ENCODE assay signal across 2 cellular contexts in the genomic region with DNA sequence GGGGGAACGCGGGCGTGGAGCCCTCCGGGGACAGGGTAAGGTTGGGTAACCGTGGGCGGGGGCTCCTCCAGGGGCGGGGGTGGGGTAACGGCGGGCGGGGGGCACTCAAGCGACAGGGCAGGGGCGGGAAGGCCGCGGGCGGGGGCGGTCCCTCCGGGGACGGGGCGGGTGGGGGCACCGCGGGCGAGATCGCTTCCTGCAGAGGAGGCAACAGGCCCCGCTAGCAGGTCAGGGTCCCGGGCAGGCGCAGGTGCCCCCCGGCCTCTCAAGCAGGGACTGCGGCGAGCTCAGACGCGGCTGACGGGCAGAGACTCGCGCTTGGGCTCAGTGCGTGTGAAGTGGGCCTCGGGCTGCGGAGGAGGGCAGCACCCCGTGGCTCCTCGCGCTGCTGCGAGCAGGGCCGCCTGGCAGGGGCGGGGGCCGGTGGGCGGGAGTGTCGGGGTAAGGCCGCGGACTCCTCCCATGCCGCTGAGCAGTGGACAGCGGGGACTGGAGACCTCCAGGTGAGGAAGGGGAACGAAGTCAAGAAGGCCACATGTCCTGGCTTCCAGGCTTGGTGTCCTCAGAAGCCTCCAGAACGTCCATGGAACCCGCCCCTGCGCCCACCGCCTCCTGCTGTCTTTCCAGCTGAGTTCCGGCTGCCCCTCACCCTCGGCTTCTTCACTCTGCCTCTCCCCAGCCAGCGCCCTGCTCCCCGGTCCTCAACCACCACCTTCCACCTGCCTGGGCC.
A peak's percentile ranks its signal among the peaks of the same experiment; 100 is the strongest.
TF ChIP-seq lines count a peak whose summit lies in the region.

No MANE protein-coding gene starts in this region.

TF ChIP-seq in IMR-90, 13 proteins besides CTCF, POLR2A, EP300 and RAD21:
- no peak for TF ChIP-seq CEBPB (IDR thresholded peaks at IDR 0.05; ENCODE audit: low read depth, low read length)
- no peak for TF ChIP-seq SMC3 (IDR thresholded peaks at IDR 0.05; ENCODE audit: low read depth, low read length)
- TF ChIP-seq NFE2L2 (IDR thresholded peaks at IDR 0.05; ENCODE audit: low read depth, low read length), result no peak
- no peak for TF ChIP-seq BHLHE40 (IDR thresholded peaks at IDR 0.05; ENCODE audit: low read depth, low read length)
- TF ChIP-seq, protein P1, sequence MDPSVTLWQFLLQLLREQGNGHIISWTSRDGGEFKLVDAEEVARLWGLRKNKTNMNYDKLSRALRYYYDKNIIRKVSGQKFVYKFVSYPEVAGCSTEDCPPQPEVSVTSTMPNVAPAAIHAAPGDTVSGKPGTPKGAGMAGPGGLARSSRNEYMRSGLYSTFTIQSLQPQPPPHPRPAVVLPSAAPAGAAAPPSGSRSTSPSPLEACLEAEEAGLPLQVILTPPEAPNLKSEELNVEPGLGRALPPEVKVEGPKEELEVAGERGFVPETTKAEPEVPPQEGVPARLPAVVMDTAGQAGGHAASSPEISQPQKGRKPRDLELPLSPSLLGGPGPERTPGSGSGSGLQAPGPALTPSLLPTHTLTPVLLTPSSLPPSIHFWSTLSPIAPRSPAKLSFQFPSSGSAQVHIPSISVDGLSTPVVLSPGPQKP (IDR thresholded peaks at IDR 0.05; ENCODE audit: borderline replicate concordance, low read depth, low read length), result no peak
- TF ChIP-seq MAZ (IDR thresholded peaks at IDR 0.05; ENCODE audit: borderline replicate concordance, low read depth, low read length), result peak; percentile 74
- no peak for TF ChIP-seq RCOR1 (IDR thresholded peaks at IDR 0.05; ENCODE audit: insufficient replicate concordance, low read length)
- TF ChIP-seq MAFK (IDR thresholded peaks at IDR 0.05; ENCODE audit: low read depth, low read length), result no peak
- TF ChIP-seq, protein P2, sequence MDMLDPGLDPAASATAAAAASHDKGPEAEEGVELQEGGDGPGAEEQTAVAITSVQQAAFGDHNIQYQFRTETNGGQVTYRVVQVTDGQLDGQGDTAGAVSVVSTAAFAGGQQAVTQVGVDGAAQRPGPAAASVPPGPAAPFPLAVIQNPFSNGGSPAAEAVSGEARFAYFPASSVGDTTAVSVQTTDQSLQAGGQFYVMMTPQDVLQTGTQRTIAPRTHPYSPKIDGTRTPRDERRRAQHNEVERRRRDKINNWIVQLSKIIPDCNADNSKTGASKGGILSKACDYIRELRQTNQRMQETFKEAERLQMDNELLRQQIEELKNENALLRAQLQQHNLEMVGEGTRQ (IDR thresholded peaks at IDR 0.05; ENCODE audit: low read depth, low read length), result peak; percentile 31; the same call in 1 of the 2 replicates
- TF ChIP-seq RFX5 (IDR thresholded peaks at IDR 0.05; ENCODE audit: low read depth, low read length), result no peak
- no peak for TF ChIP-seq FOS (IDR thresholded peaks at IDR 0.05; ENCODE audit: low read depth, low read length)
- no peak for TF ChIP-seq MXI1 (IDR thresholded peaks at IDR 0.05; ENCODE audit: borderline replicate concordance, low read depth, low read length)
- no peak for TF ChIP-seq CHD1 (IDR thresholded peaks at IDR 0.05; ENCODE audit: low read depth, low read length)

TF ChIP-seq in SK-N-SH, 30 proteins besides CTCF, POLR2A, EP300 and RAD21:
- TF ChIP-seq MXI1 (IDR thresholded peaks at IDR 0.05; ENCODE audit: low read depth, low read length) (peak; percentile 13; the same call in 1 of the 2 replicates), RFX5 (IDR thresholded peaks at IDR 0.05; ENCODE audit: low read length) (no peak), FOXJ3 (CRISPR knock-in tag; IDR thresholded peaks at IDR 0.05) (no peak), RCOR1 (IDR thresholded peaks at IDR 0.05; ENCODE audit: low read length) (no peak), MEF2A (IDR thresholded peaks at IDR 0.05; ENCODE audit: borderline replicate concordance, low read depth) (no peak), POLR2AphosphoS5 (IDR thresholded peaks at IDR 0.05; ENCODE audit: low read depth, low read length) (peak; percentile 45; the same call in 1 of the 2 replicates), EZH2phosphoT487 (IDR thresholded peaks at IDR 0.05; ENCODE audit: borderline replicate concordance, low read depth) (no peak)
- TF ChIP-seq, protein P3, sequence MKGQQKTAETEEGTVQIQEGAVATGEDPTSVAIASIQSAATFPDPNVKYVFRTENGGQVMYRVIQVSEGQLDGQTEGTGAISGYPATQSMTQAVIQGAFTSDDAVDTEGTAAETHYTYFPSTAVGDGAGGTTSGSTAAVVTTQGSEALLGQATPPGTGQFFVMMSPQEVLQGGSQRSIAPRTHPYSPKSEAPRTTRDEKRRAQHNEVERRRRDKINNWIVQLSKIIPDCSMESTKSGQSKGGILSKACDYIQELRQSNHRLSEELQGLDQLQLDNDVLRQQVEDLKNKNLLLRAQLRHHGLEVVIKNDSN (IDR thresholded peaks at IDR 0.05; ENCODE audit: borderline replicate concordance, low read depth), result no peak
- TF ChIP-seq, protein P4, sequence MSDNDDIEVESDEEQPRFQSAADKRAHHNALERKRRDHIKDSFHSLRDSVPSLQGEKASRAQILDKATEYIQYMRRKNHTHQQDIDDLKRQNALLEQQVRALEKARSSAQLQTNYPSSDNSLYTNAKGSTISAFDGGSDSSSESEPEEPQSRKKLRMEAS (IDR thresholded peaks at IDR 0.05; ENCODE audit: low read depth), result no peak
- TF ChIP-seq, protein P5, sequence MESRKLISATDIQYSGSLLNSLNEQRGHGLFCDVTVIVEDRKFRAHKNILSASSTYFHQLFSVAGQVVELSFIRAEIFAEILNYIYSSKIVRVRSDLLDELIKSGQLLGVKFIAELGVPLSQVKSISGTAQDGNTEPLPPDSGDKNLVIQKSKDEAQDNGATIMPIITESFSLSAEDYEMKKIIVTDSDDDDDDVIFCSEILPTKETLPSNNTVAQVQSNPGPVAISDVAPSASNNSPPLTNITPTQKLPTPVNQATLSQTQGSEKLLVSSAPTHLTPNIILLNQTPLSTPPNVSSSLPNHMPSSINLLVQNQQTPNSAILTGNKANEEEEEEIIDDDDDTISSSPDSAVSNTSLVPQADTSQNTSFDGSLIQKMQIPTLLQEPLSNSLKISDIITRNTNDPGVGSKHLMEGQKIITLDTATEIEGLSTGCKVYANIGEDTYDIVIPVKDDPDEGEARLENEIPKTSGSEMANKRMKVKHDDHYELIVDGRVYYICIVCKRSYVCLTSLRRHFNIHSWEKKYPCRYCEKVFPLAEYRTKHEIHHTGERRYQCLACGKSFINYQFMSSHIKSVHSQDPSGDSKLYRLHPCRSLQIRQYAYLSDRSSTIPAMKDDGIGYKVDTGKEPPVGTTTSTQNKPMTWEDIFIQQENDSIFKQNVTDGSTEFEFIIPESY (IDR thresholded peaks at IDR 0.05; ENCODE audit: borderline replicate concordance, low read depth), result no peak
